In the genomic region with DNA sequence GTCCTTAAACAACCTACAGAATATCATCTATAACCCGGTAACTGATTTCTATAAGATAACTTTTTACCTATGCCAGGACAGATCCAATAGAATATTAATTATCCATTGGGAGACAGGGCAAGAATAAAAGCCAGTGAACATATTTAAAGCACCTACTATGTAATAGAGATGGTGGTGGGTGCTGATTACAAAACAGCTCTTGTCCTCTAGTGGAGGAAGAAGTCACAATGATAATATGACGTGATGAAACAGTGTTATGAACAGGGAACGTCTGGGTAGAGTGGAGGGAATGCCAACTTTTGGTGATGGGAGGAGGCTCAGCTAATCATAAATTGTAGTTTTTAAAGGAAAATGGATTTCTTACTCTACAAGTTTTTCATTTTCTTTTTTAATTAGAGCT, we compare ENCODE assay signal across 2 cellular contexts.
TF ChIP-seq lines count a peak whose summit lies in the region.

No MANE protein-coding gene starts in this region.

TF ChIP-seq in HepG2, 621 proteins besides CTCF, POLR2A, EP300 and RAD21:
- no peak for TF ChIP-seq ZNF430 (CRISPR knock-in tag; IDR thresholded peaks at IDR 0.05)
- TF ChIP-seq ZKSCAN1 (IDR thresholded peaks at IDR 0.05; ENCODE audit: low read length), result peak; percentile 54; the same call in 1 of the 2 replicates

TF ChIP-seq in IMR-90, 13 proteins besides CTCF, POLR2A, EP300 and RAD21:
- TF ChIP-seq CEBPB (IDR thresholded peaks at IDR 0.05; ENCODE audit: low read depth, low read length) (peak; percentile 60), RFX5 (IDR thresholded peaks at IDR 0.05; ENCODE audit: low read depth, low read length) (no peak)
